In genomic region chr1:76106719-76107235, GRCh38 we compare ENCODE assay signal across 18 cellular contexts. TPM values are rescaled to one million over a fixed set of nuclear protein-coding genes. Genes with fewer than 3 reads are reported as not detected.
DNase-seq lines count a peak whose midpoint lies in the region; ATAC-seq and TF ChIP-seq lines count a peak whose summit lies in the region.
"Had no signal": no experiment of that assay in that cellular context is flagged by ENCODE, and none has a peak within 500 bp of the region (broad histone marks: within the 10 kb centered on the region; RNA-seq: fewer than 3 reads in every experiment).

No MANE protein-coding gene starts in this region.

- H3K4ac ChIP-seq in trophoblast cell (ENCODE audit: low read depth, low read length) = no peak overlapping the region

- in situ Hi-C loops in SK-MEL-5 (cut with HindIII; ENCODE audit: low pct_unique_long_range_greater_than_20kb, low sequenced_read_pairs) = no loop called here

- H3K9me3 Mint-ChIP-seq in activated T-cell treated with anti-CD3 and anti-CD28 coated beads, Interleukin-2, amount 50 U/mL, for 72 hours = peaks cover 0 to 1% of the 10 kb centered on the region in 2 donors
- H3K9me3 Mint-ChIP-seq in CD14-positive monocyte = peaks cover 0 to 3% (median 0%) of the 10 kb centered on the region in 7 donors
- H3K9me3 Mint-ChIP-seq: CD4-positive, alpha-beta T cell; CD8-positive, alpha-beta T cell had no signal

- no CpG with 5 or more reads among the region's 1 CpG for WGBS in trophoblast cell (ENCODE audit: extremely low coverage, insufficient coverage, insufficient read length)

- DNase-seq in SK-MEL-5 (ENCODE audit: low read depth, low spot score) = peak; percentile 81
- peak; percentile 9 for DNase-seq in choroid plexus epithelial cell (ENCODE audit: low read depth)
- DNase-seq in fibroblast of pulmonary artery (ENCODE audit: low read depth) = peak; percentile 26
- no peak for DNase-seq in activated T-cell treated with anti-CD3 and anti-CD28 coated beads, Interleukin-2, amount 50 U/mL, for 72 hours
- DNase-seq in CD14-positive monocyte (ENCODE audit: low spot score) = no peak
- DNase-seq in stimulated activated naive CD4-positive, alpha-beta T cell (lab: John Stamatoyannopoulos, UW) = no peak
- no peak for DNase-seq in trophoblast cell
- DNase-seq: 8988T; ACHN; BE2C; C1 segment of cervical spinal cord; Caco-2; Calu3; CD4-positive, alpha-beta T cell; CD8-positive, alpha-beta T cell; DMS79 treated with DMSO at 0.1 percent for 48 hours; GF-D8 had no signal

- no peak overlapping the region for H3K4me2 ChIP-seq in trophoblast cell (ENCODE audit: low read length)
- H3K4me2 ChIP-seq: BLaER1 had no signal

- H4K8ac ChIP-seq in trophoblast cell (ENCODE audit: low read depth, low read length) = no peak overlapping the region

- no peak overlapping the region for H3K23ac ChIP-seq in trophoblast cell (ENCODE audit: low read length)

- intact Hi-C loops in CD14-positive monocyte (cut with micrococcal nuclease) = no loop called here

- H3K4me3 Mint-ChIP-seq in activated T-cell treated with anti-CD3 and anti-CD28 coated beads, Interleukin-2, amount 50 U/mL, for 72 hours = no peak overlapping the region
- no peak overlapping the region for H3K4me3 Mint-ChIP-seq in CD14-positive monocyte
- H3K4me3 Mint-ChIP-seq: CD4-positive, alpha-beta T cell; CD8-positive, alpha-beta T cell had no signal

- ATAC-seq in activated T-cell treated with anti-CD3 and anti-CD28 coated beads, Interleukin-2, amount 50 U/mL, for 72 hours (replicated peaks in 1 of 2) = no peak
- ATAC-seq: CD8-positive, alpha-beta T cell had no signal

- peaks cover 0 to 1% of the 10 kb centered on the region in 2 donors for H3K36me3 Mint-ChIP-seq in activated T-cell treated with anti-CD3 and anti-CD28 coated beads, Interleukin-2, amount 50 U/mL, for 72 hours (ENCODE audit: insufficient read depth in 2 of 2)
- H3K36me3 Mint-ChIP-seq in CD14-positive monocyte = peaks cover 0 to 8% of the 10 kb centered on the region in 2 donors
- H3K36me3 Mint-ChIP-seq: CD8-positive, alpha-beta T cell had no signal

- no peak overlapping the region for H2AK5ac ChIP-seq in trophoblast cell (ENCODE audit: low read length)

- no peak overlapping the region for H3K4me3 ChIP-seq in choroid plexus epithelial cell (ENCODE audit: low read depth, low read length)
- H3K4me3 ChIP-seq in fibroblast of pulmonary artery (replicated peaks; ENCODE audit: low read depth, low read length) = no peak overlapping the region
- H3K4me3 ChIP-seq in trophoblast cell (ENCODE audit: low read depth, low read length) = no peak overlapping the region
- H3K4me3 ChIP-seq: BLaER1 had no signal

- H3K27ac Mint-ChIP-seq in activated T-cell treated with anti-CD3 and anti-CD28 coated beads, Interleukin-2, amount 50 U/mL, for 72 hours = no peak overlapping the region
- H3K27ac Mint-ChIP-seq in CD14-positive monocyte = no peak overlapping the region
- H3K27ac Mint-ChIP-seq: CD4-positive, alpha-beta T cell; CD8-positive, alpha-beta T cell had no signal

- H3K4me1 Mint-ChIP-seq in activated T-cell treated with anti-CD3 and anti-CD28 coated beads, Interleukin-2, amount 50 U/mL, for 72 hours (ENCODE audit: low read depth) = peaks cover 23% of the 10 kb centered on the region
- H3K4me1 Mint-ChIP-seq in CD14-positive monocyte = peaks cover 5% of the 10 kb centered on the region

- H2BK12ac ChIP-seq in trophoblast cell (ENCODE audit: low read length) = no peak overlapping the region

- H3K36me3 ChIP-seq in trophoblast cell (ENCODE audit: control insufficient read depth in 1 of 2, insufficient read depth in 2 of 2, low read length in 2 of 2) = peaks cover 2 to 3% of the 10 kb centered on the region in 2 experiments
- H3K36me3 ChIP-seq: BE2C, BLaER1 had no signal

- TF ChIP-seq CTCF in choroid plexus epithelial cell (conservative IDR thresholded peaks at IDR 0.05; ENCODE audit: low read depth, low read length) (no peak), fibroblast of pulmonary artery (IDR thresholded peaks at IDR 0.05; ENCODE audit: low read length, missing control alignments) (no peak), CD14-positive monocyte (IDR thresholded peaks at IDR 0.05) (no peak)

- no peaks in the 10 kb centered on the region for H3K79me1 ChIP-seq in trophoblast cell (ENCODE audit: low read length)

- H3K27me3 ChIP-seq in trophoblast cell (ENCODE audit: insufficient read depth, low read length) = no peaks in the 10 kb centered on the region
- H3K27me3 ChIP-seq: BE2C, BLaER1 had no signal

- no peaks in the 10 kb centered on the region for H3K9me3 ChIP-seq in trophoblast cell (ENCODE audit: insufficient read depth, low read depth, low read length)
- H3K9me3 ChIP-seq: BE2C, BLaER1, Caco-2 had no signal

- no peak overlapping the region for H3K18ac ChIP-seq in trophoblast cell (ENCODE audit: low read length)

- H3K14ac ChIP-seq in trophoblast cell (ENCODE audit: low read length) = no peak overlapping the region

- H3K9ac ChIP-seq in trophoblast cell (ENCODE audit: low read length) = no peak overlapping the region
- H3K9ac ChIP-seq: BLaER1 had no signal

- no peak overlapping the region for H4K12ac ChIP-seq in trophoblast cell (ENCODE audit: low read depth, low read length)

- H3K27ac ChIP-seq in trophoblast cell (ENCODE audit: low read depth, low read length) = no peak overlapping the region
- H3K27ac ChIP-seq: BLaER1 had no signal

- no peak overlapping the region for H4K91ac ChIP-seq in trophoblast cell (ENCODE audit: low read depth, low read length)

- H3K27me3 Mint-ChIP-seq in activated T-cell treated with anti-CD3 and anti-CD28 coated beads, Interleukin-2, amount 50 U/mL, for 72 hours (ENCODE audit: low read depth) = peaks cover 7% of the 10 kb centered on the region
- peaks cover 0 to 5% (median 0%) of the 10 kb centered on the region in 3 donors for H3K27me3 Mint-ChIP-seq in CD14-positive monocyte (ENCODE audit: low read depth in 3 of 3)

- no peak overlapping the region for H2BK120ac ChIP-seq in trophoblast cell (ENCODE audit: insufficient read depth, low read length, poor library complexity)

- H2AFZ ChIP-seq in trophoblast cell (ENCODE audit: insufficient read depth, low read length, poor library complexity) = no peak overlapping the region

- H3K4me1 ChIP-seq in trophoblast cell (ENCODE audit: control insufficient read depth in 1 of 2, insufficient read depth in 2 of 2, low read length in 2 of 2) = peaks cover 5% of the 10 kb centered on the region in 2 experiments
- H3K4me1 ChIP-seq: BE2C, Caco-2 had no signal

- H3K79me2 ChIP-seq in trophoblast cell (ENCODE audit: control insufficient read depth, insufficient read depth, low read length, poor library complexity) = no peaks in the 10 kb centered on the region

- H2BK5ac ChIP-seq in trophoblast cell (ENCODE audit: low read depth, low read length, poor library complexity) = no peak overlapping the region

RNA-seq across cellular contexts. Expression of gene ST6GALNAC3, which starts 32.2 kb away (rescaled TPM):
- total RNA-seq in SK-MEL-5 (2014; rRNA removed; shearing (Covaris generic)) = 63.8 and 70.7 TPM in 2 replicates
- polyA plus RNA-seq in SK-MEL-5 (2015; cell fraction: cytosol; rRNA removed) = 24.3 and 28.8 TPM in 2 replicates
- polyA plus RNA-seq in SK-MEL-5 (2015; cell fraction: nucleus; rRNA removed) = 6.6 and 11.8 TPM in 2 replicates
- total RNA-seq in activated T-cell treated with anti-CD3 and anti-CD28 coated beads, Interleukin-2, amount 50 U/mL, for 72 hours = 1 to 10 TPM in 1 of 2 donors, under 1 TPM in 1; 0.35 to 2.5 TPM
- polyA plus RNA-seq in CD14-positive monocyte = 1 to 10 TPM; 6.5 to 9.2 TPM
- 17.8 and 18.7 TPM in 2 replicates for polyA plus RNA-seq in trophoblast cell (2013)

Comparison
In these comparisons a context has a peak if more than half of its experiments do, and no peak if none do; other contexts are left out.
1. DNase-seq: peak in SK-MEL-5 (single experiment), choroid plexus epithelial cell (single experiment) and fibroblast of pulmonary artery (single experiment); none in activated T-cell treated with anti-CD3 and anti-CD28 coated beads, Interleukin-2, amount 50 U/mL, for 72 hours (0 of 2), CD14-positive monocyte (single experiment), stimulated activated naive CD4-positive, alpha-beta T cell (0 of 6) and trophoblast cell (0 of 2).
2. RNA of gene ST6GALNAC3, which starts 32.2 kb away (total RNA-seq): 63.8 to 70.7 TPM in SK-MEL-5; 0.35 to 2.5 TPM in activated T-cell treated with anti-CD3 and anti-CD28 coated beads, Interleukin-2, amount 50 U/mL, for 72 hours; every median in the first group is over 10 times any median in the second.